Comparison of ENCODE assay signal across 8 cellular contexts in the genomic region with DNA sequence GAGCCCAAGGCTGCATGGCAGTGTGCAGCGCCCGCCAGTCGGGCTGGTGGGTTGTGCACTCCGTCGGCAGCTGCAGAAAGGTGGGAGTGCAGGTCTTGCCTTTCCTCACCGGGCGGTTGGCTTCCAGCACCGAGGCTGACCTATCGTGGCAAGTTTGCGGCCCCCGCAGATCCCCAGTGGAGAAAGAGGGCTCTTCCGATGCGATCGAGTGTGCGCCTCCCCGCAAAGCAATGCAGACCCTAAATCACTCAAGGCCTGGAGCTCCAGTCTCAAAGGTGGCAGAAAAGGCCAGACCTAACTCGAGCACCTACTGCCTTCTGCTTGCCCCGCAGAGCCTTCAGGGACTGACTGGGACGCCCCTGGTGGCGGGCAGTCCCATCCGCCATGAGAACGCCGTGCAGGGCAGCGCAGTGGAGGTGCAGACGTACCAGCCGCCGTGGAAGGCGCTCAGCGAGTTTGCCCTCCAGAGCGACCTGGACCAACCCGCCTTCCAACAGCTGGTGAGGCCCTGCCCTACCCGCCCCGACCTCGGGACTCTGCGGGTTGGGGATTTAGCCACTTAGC. TPM values are rescaled to one million over a fixed set of nuclear protein-coding genes. Genes with fewer than 3 reads are reported as not detected.
DNase-seq lines count a peak whose midpoint lies in the region; ATAC-seq and TF ChIP-seq lines count a peak whose summit lies in the region.

No MANE protein-coding gene starts in this region.

- H3K27ac Mint-ChIP-seq in activated T-helper 2 cell treated with anti-CD3 and anti-CD28 coated beads, Interferon-gamma antibody, Interleukin-2, Interleukin-4, amounts not matched to agents 10 μg/mL and 5 μg/mL and 100 μg/mL, durations not matched to agents 14 hours and 24 hours and 36 hours, result no peak overlapping the region
- peak overlapping the region; percentile 26 for H3K27ac Mint-ChIP-seq in stimulated activated naive CD8-positive, alpha-beta T cell treated with anti-CD3 and anti-CD28 coated beads, Interleukin-15, Interleukin-2, amounts not matched to agents 100 ng/mL and 50 ng/mL, for 24 hours

- H3K4me3 ChIP-seq in AG10803 (ENCODE audit: low read length) (peak overlapping the region; percentile 57; the same call in 1 of the 2 replicates), H7 (ENCODE audit: insufficient read depth, low read depth, low read length) (peak overlapping the region; percentile 29; the same call in 1 of the 2 replicates), iPS-18c (ENCODE audit: insufficient read depth, low read depth, low read length) (peak overlapping the region; percentile 32)

- in situ Hi-C loops in KBM-7 (cut with MboI; ENCODE audit: low pct_unique_long_range_greater_than_20kb, low sequenced_read_pairs), result no loop called here

- H3K27me3 ChIP-seq in H7 (ENCODE audit: control insufficient read depth, insufficient read depth, low read length), result peaks cover 97% of the 10 kb centered on the region

- H3K36me3 ChIP-seq in H7 (replicated peaks; ENCODE audit: control insufficient read depth, insufficient read depth, low read length), result no peaks in the 10 kb centered on the region

- no peaks in the 10 kb centered on the region for H3K9me3 Mint-ChIP-seq in activated T-helper 2 cell treated with anti-CD3 and anti-CD28 coated beads, Interferon-gamma antibody, Interleukin-2, Interleukin-4, amounts not matched to agents 10 μg/mL and 5 μg/mL and 100 μg/mL, durations not matched to agents 14 hours and 24 hours and 36 hours
- H3K9me3 Mint-ChIP-seq in stimulated activated naive CD8-positive, alpha-beta T cell treated with anti-CD3 and anti-CD28 coated beads, Interleukin-15, Interleukin-2, amounts not matched to agents 100 ng/mL and 50 ng/mL, for 24 hours, result no peaks in the 10 kb centered on the region

- DNase-seq in AG10803 (ENCODE audit: low read depth) (no peak), H7 (no peak), KBM-7 (no peak), NCI-H2107 (lab: John Stamatoyannopoulos, UW) (no peak)
- DNase-seq in activated T-helper 2 cell treated with anti-CD3 and anti-CD28 coated beads, Interferon-gamma antibody, Interleukin-2, Interleukin-4, amounts not matched to agents 10 μg/mL and 5 μg/mL and 100 μg/mL, durations not matched to agents 14 hours and 24 hours and 36 hours (ENCODE audit: low spot score), result peak; percentile 29

- no peak overlapping the region for H3K4me3 Mint-ChIP-seq in activated T-helper 2 cell treated with anti-CD3 and anti-CD28 coated beads, Interferon-gamma antibody, Interleukin-2, Interleukin-4, amounts not matched to agents 10 μg/mL and 5 μg/mL and 100 μg/mL, durations not matched to agents 14 hours and 24 hours and 36 hours (ENCODE audit: low read depth)
- peak overlapping the region; percentile 84 for H3K4me3 Mint-ChIP-seq in stimulated activated naive CD8-positive, alpha-beta T cell treated with anti-CD3 and anti-CD28 coated beads, Interleukin-15, Interleukin-2, amounts not matched to agents 100 ng/mL and 50 ng/mL, for 24 hours

- TF ChIP-seq CTCF in AG10803 (conservative IDR thresholded peaks at IDR 0.05; ENCODE audit: low read length), result peak; percentile 30; the same call in 1 of the 2 replicates

- intact Hi-C loops in activated T-helper 2 cell treated with anti-CD3 and anti-CD28 coated beads, Interferon-gamma antibody, Interleukin-2, Interleukin-4, amounts not matched to agents 10 μg/mL and 5 μg/mL and 100 μg/mL, durations not matched to agents 14 hours and 24 hours and 36 hours (cut with micrococcal nuclease), result loop anchor here (5.0 kb wide), 1 partner anchor 284 kb away; a partner anchor contains a TSS

- peaks cover 4% of the 10 kb centered on the region for H3K9me3 ChIP-seq in iPS-18c (ENCODE audit: control insufficient read depth, insufficient read depth, low read length)

- peaks cover 77% of the 10 kb centered on the region for H3K27me3 Mint-ChIP-seq in activated T-helper 2 cell treated with anti-CD3 and anti-CD28 coated beads, Interferon-gamma antibody, Interleukin-2, Interleukin-4, amounts not matched to agents 10 μg/mL and 5 μg/mL and 100 μg/mL, durations not matched to agents 14 hours and 24 hours and 36 hours (ENCODE audit: low read depth)
- peaks cover 86% of the 10 kb centered on the region for H3K27me3 Mint-ChIP-seq in stimulated activated naive CD8-positive, alpha-beta T cell treated with anti-CD3 and anti-CD28 coated beads, Interleukin-15, Interleukin-2, amounts not matched to agents 100 ng/mL and 50 ng/mL, for 24 hours

- no peak for ATAC-seq in GM18519 (IDR thresholded peaks at IDR 0.05; ENCODE audit: low FRiP score, unreplicated experiment)

- peaks cover 24% of the 10 kb centered on the region for H3K36me3 Mint-ChIP-seq in activated T-helper 2 cell treated with anti-CD3 and anti-CD28 coated beads, Interferon-gamma antibody, Interleukin-2, Interleukin-4, amounts not matched to agents 10 μg/mL and 5 μg/mL and 100 μg/mL, durations not matched to agents 14 hours and 24 hours and 36 hours (ENCODE audit: low read depth)
- peaks cover 6% of the 10 kb centered on the region for H3K36me3 Mint-ChIP-seq in stimulated activated naive CD8-positive, alpha-beta T cell treated with anti-CD3 and anti-CD28 coated beads, Interleukin-15, Interleukin-2, amounts not matched to agents 100 ng/mL and 50 ng/mL, for 24 hours (ENCODE audit: low read depth)

- peaks cover 40% of the 10 kb centered on the region for H3K4me1 Mint-ChIP-seq in activated T-helper 2 cell treated with anti-CD3 and anti-CD28 coated beads, Interferon-gamma antibody, Interleukin-2, Interleukin-4, amounts not matched to agents 10 μg/mL and 5 μg/mL and 100 μg/mL, durations not matched to agents 14 hours and 24 hours and 36 hours (ENCODE audit: low read depth)
- peaks cover 56% of the 10 kb centered on the region for H3K4me1 Mint-ChIP-seq in stimulated activated naive CD8-positive, alpha-beta T cell treated with anti-CD3 and anti-CD28 coated beads, Interleukin-15, Interleukin-2, amounts not matched to agents 100 ng/mL and 50 ng/mL, for 24 hours (ENCODE audit: low read depth)

RNA-seq across cellular contexts. Expression of a gene that starts 4.3 kb away (rescaled TPM):
- 0.33 TPM in 1 of 2 replicates, not detected in the other for total RNA-seq in H7 (2014; rRNA removed; shearing (Covaris generic))
- 1.4 and 1.8 TPM in 2 replicates for total RNA-seq in activated T-helper 2 cell treated with anti-CD3 and anti-CD28 coated beads, Interferon-gamma antibody, Interleukin-2, Interleukin-4, amounts not matched to agents 10 μg/mL and 5 μg/mL and 100 μg/mL, durations not matched to agents 14 hours and 24 hours and 36 hours

RNA-seq across cellular contexts. Expression of a gene that starts 29.6 kb away (rescaled TPM):
- 124 and 147 TPM in 2 replicates for total RNA-seq in H7 (2014; rRNA removed; shearing (Covaris generic))
- 157 and 160 TPM in 2 replicates for total RNA-seq in activated T-helper 2 cell treated with anti-CD3 and anti-CD28 coated beads, Interferon-gamma antibody, Interleukin-2, Interleukin-4, amounts not matched to agents 10 μg/mL and 5 μg/mL and 100 μg/mL, durations not matched to agents 14 hours and 24 hours and 36 hours
